In the genomic region with DNA sequence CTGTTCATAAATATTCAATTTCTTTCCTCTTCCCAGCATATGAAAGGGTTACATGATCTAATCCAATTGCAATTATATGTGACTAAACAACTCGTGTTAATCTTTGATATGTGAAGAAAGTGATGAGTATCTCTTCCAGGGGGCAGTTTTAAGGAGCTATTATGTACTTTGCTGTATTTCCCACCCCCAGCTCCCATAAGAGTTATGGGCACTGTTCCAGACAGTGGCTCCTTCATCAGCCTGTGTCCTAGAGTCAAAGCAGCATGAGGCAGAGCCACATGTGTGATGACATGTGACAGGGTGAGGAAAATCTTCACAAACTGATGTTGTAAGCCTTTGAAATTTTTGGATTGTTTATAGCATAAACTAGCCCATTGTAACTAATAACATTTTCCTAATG, we compare ENCODE assay signal across 14 cellular contexts.
A peak's percentile ranks its signal among the peaks of the same experiment; 100 is the strongest.
DNase-seq lines count a peak whose midpoint lies in the region; ATAC-seq and TF ChIP-seq lines count a peak whose summit lies in the region.
"Had no signal": no experiment of that assay in that cellular context is flagged by ENCODE, and none has a peak within 500 bp of the region (broad histone marks: within the 10 kb centered on the region; RNA-seq: fewer than 3 reads in every experiment).

No MANE protein-coding gene starts in this region.

- H2AFZ ChIP-seq in mesenchymal stem cell (ENCODE audit: low read depth, low read length): no peak overlapping the region
- H2AFZ ChIP-seq: GM23338 had no signal

- no peak overlapping the region for H3K14ac ChIP-seq in mesenchymal stem cell (ENCODE audit: low read length in 2 of 2)

- no peaks in the 10 kb centered on the region for H3K4me1 ChIP-seq in mesenchymal stem cell (ENCODE audit: control insufficient read depth, insufficient read depth, low read depth, low read length)
- H3K4me1 ChIP-seq in upper lobe of left lung: no peaks in the 10 kb centered on the region
- H3K4me1 ChIP-seq: BE2C, Caco-2 had no signal

- ATAC-seq in upper lobe of left lung (ENCODE audit: low FRiP score in 2 of 2) (no peak), GM21381 (IDR thresholded peaks at IDR 0.05; ENCODE audit: unreplicated experiment) (no peak)
- ATAC-seq: CD8-positive, alpha-beta T cell; GM23338 had no signal

- H3K36me3 ChIP-seq in mesenchymal stem cell (ENCODE audit: control insufficient read depth in 1 of 2, insufficient read depth in 2 of 2, low read depth in 1 of 2, low read length in 2 of 2) (no peaks in the 10 kb centered on the region), upper lobe of left lung (no peaks in the 10 kb centered on the region)
- H3K36me3 ChIP-seq: BE2C had no signal

- H3K27me3 ChIP-seq in mesenchymal stem cell (ENCODE audit: control insufficient read depth in 1 of 2, insufficient read depth in 1 of 2, low read length in 2 of 2): no peaks in the 10 kb centered on the region
- no peaks in the 10 kb centered on the region for H3K27me3 ChIP-seq in upper lobe of left lung
- H3K27me3 ChIP-seq: BE2C had no signal

- no peak for TF ChIP-seq EP300 in upper lobe of left lung (IDR thresholded peaks at IDR 0.05)

- no CpG with 5 or more reads among the region's 1 CpG for WGBS in mesenchymal stem cell
- WGBS in upper lobe of left lung, 2 donors: 25 to 31% methylated on average over 1 of the region's 1 CpG

- DNase-seq in NCI-H524 (lab: John Stamatoyannopoulos, UW) (peak; percentile 13 to 43), NCI-H524 treated with DMSO at 0.1 percent for 48 hours (lab: John Stamatoyannopoulos, UW) (no peak), SK-MEL-5 (ENCODE audit: low read depth, low spot score) (peak; percentile 26), mesenchymal stem cell (peak; percentile 1), upper lobe of left lung (no peak), NCI-H1092 treated with DMSO at 0.1 percent for 48 hours (lab: John Stamatoyannopoulos, UW) (no peak)
- DNase-seq: BE2C; Caco-2; CD8-positive, alpha-beta T cell; H7; IMR-90 had no signal

- H2BK120ac ChIP-seq in mesenchymal stem cell (ENCODE audit: low read depth, low read length): no peak overlapping the region

- H2BK5ac ChIP-seq in mesenchymal stem cell (ENCODE audit: low read depth, low read length, poor library complexity, severe bottlenecking): no peak overlapping the region

- no peak overlapping the region for H3K18ac ChIP-seq in mesenchymal stem cell (ENCODE audit: low read depth in 1 of 2, low read length in 2 of 2)

- H4K91ac ChIP-seq in mesenchymal stem cell (ENCODE audit: low read length): no peak overlapping the region

- no peak overlapping the region for H2AK5ac ChIP-seq in mesenchymal stem cell (ENCODE audit: low read length, severe bottlenecking)

- H3K27ac ChIP-seq in mesenchymal stem cell (ENCODE audit: low read length, poor library complexity, severe bottlenecking) (no peak overlapping the region), upper lobe of left lung (no peak overlapping the region)
- H3K27ac ChIP-seq: C4-2B had no signal

- H3K23ac ChIP-seq in mesenchymal stem cell (ENCODE audit: low read length in 2 of 2): no peak overlapping the region

- in situ Hi-C loops in SK-MEL-5 (cut with HindIII; ENCODE audit: low pct_unique_long_range_greater_than_20kb, low sequenced_read_pairs): no loop called here

- TF ChIP-seq CTCF in upper lobe of left lung (IDR thresholded peaks at IDR 0.05): no peak

- no peak overlapping the region for H2BK12ac ChIP-seq in mesenchymal stem cell (ENCODE audit: low read length in 2 of 2)

- TF ChIP-seq POLR2A in upper lobe of left lung (IDR thresholded peaks at IDR 0.05): no peak

- H3K79me1 ChIP-seq in mesenchymal stem cell (replicated peaks; ENCODE audit: low read length, poor library complexity, severe bottlenecking): no peaks in the 10 kb centered on the region

- no peak overlapping the region for H3K4ac ChIP-seq in mesenchymal stem cell (ENCODE audit: low read depth in 1 of 2, low read length in 2 of 2)

- no peak overlapping the region for H3K4me3 ChIP-seq in mesenchymal stem cell (ENCODE audit: insufficient read depth in 1 of 2, low read depth in 1 of 2, low read length in 2 of 2)
- H3K4me3 ChIP-seq in upper lobe of left lung: no peak overlapping the region
- H3K4me3 ChIP-seq: GM23338 had no signal

- H3K4me2 ChIP-seq in mesenchymal stem cell (ENCODE audit: low read length, poor library complexity, severe bottlenecking): no peak overlapping the region
- H3K4me2 ChIP-seq: GM23338 had no signal

- peaks cover 4% of the 10 kb centered on the region for H3K9me3 ChIP-seq in mesenchymal stem cell (ENCODE audit: control insufficient read depth, low read length)
- peaks cover 0 to 6% (median 0%) of the 10 kb centered on the region in 4 donors for H3K9me3 ChIP-seq in upper lobe of left lung
- H3K9me3 ChIP-seq: BE2C, Caco-2 had no signal

- no peak overlapping the region for H4K8ac ChIP-seq in mesenchymal stem cell (ENCODE audit: low read length)

- H2BK15ac ChIP-seq in mesenchymal stem cell (ENCODE audit: low read depth, poor library complexity, severe bottlenecking): no peak overlapping the region

- no peak overlapping the region for H3K9ac ChIP-seq in mesenchymal stem cell (ENCODE audit: low read length)

Comparison
In these comparisons a context has a peak if more than half of its experiments do, and no peak if none do; other contexts are left out.
1. DNase-seq: peak in NCI-H524 (2 of 2), SK-MEL-5 (single experiment) and mesenchymal stem cell (single experiment); none in NCI-H524 treated with DMSO at 0.1 percent for 48 hours (single experiment), upper lobe of left lung (0 of 2) and NCI-H1092 treated with DMSO at 0.1 percent for 48 hours (single experiment).